Comparison of ENCODE assay signal across 13 cellular contexts in genomic region chr2:200616193-200616592, GRCh38. TPM values are rescaled to one million over a fixed set of nuclear protein-coding genes. Genes with fewer than 3 reads are reported as not detected.
A peak's percentile ranks its signal among the peaks of the same experiment; 100 is the strongest.
DNase-seq lines count a peak whose midpoint lies in the region; ATAC-seq and TF ChIP-seq lines count a peak whose summit lies in the region.
"Had no signal": no experiment of that assay in that cellular context is flagged by ENCODE, and none has a peak within 500 bp of the region (broad histone marks: within the 10 kb centered on the region; RNA-seq: fewer than 3 reads in every experiment).

No MANE protein-coding gene starts in this region.

- H3K23ac ChIP-seq in H9 (ENCODE audit: insufficient read length, low read depth, low read length) = no peak overlapping the region

- no peaks in the 10 kb centered on the region for H4K20me1 ChIP-seq in mammary epithelial cell (ENCODE audit: insufficient read depth, low read length)
- H4K20me1 ChIP-seq in H9 (ENCODE audit: control insufficient read depth, insufficient read depth, insufficient read length) = no peaks in the 10 kb centered on the region

- H2BK120ac ChIP-seq in H9 (ENCODE audit: low read depth, low read length, poor library complexity, severe bottlenecking) = no peak overlapping the region

- no peak overlapping the region for H2BK15ac ChIP-seq in H9 (ENCODE audit: low read depth, low read length)

- H3K79me1 ChIP-seq in H9 (ENCODE audit: insufficient read depth, low read depth, low read length, poor library complexity, severe bottlenecking) = no peaks in the 10 kb centered on the region

- H4K5ac ChIP-seq in H9 (ENCODE audit: insufficient read length, low read depth, low read length) = no peak overlapping the region

- no peak overlapping the region for H3K14ac ChIP-seq in H9 (ENCODE audit: insufficient read depth, low read length)

- H3T11ph ChIP-seq in H9 (ENCODE audit: low read length) = no peak overlapping the region

- no peak overlapping the region for H3K18ac ChIP-seq in H9 (ENCODE audit: insufficient read length, low read depth, low read length)

- H3K4me2 ChIP-seq in mammary epithelial cell (ENCODE audit: insufficient read depth, low read depth, low read length) (peak overlapping the region; percentile 66), H9 (ENCODE audit: insufficient read depth, insufficient read length, low read length) (no peak overlapping the region)

- H3K79me2 ChIP-seq in mammary epithelial cell (ENCODE audit: insufficient read depth, low read length) (peaks cover 13% of the 10 kb centered on the region), H9 (ENCODE audit: insufficient read depth, low read length) (no peaks in the 10 kb centered on the region)

- no peak overlapping the region for H2AK5ac ChIP-seq in H9 (ENCODE audit: insufficient read length, low read length)

- H4K91ac ChIP-seq in H9 (ENCODE audit: insufficient read length, low read depth, low read length) = no peak overlapping the region

- TF ChIP-seq CTCF in mammary epithelial cell (conservative IDR thresholded peaks at IDR 0.05 in 1 of 2, IDR thresholded peaks at IDR 0.05 in 1 of 2; ENCODE audit: extremely low read depth in 1 of 2, insufficient read depth in 1 of 2, low read depth in 1 of 2, low read length in 2 of 2) (no peak), breast epithelium (IDR thresholded peaks at IDR 0.05) (no peak), right lobe of liver (IDR thresholded peaks at IDR 0.05) (peak in 1 of 4 donors; percentile 17), H9 (conservative IDR thresholded peaks at IDR 0.05) (no peak), Calu3 (IDR thresholded peaks at IDR 0.05; ENCODE audit: unreplicated experiment) (no peak)

- peak; percentile 75 to 85 (median 80) for ATAC-seq in right lobe of liver
- ATAC-seq: activated CD8-positive, alpha-beta T cell treated with anti-CD3 and anti-CD28 coated beads, Interleukin-2, amount 10 ng/mL, durations not matched to agents 7 days and 5 days had no signal

- no peak overlapping the region for H2BK20ac ChIP-seq in H9 (ENCODE audit: low read depth, low read length, poor library complexity, severe bottlenecking)

- H3K4me1 ChIP-seq in mammary epithelial cell (ENCODE audit: insufficient read depth, low read length) (peaks cover 26% of the 10 kb centered on the region), breast epithelium (no peaks in the 10 kb centered on the region), right lobe of liver (peaks cover 0 to 92% (median 35%) of the 10 kb centered on the region in 4 donors), H9 (ENCODE audit: insufficient read depth, low read length) (no peaks in the 10 kb centered on the region)

- H2AFZ ChIP-seq in mammary epithelial cell (ENCODE audit: low read depth, low read length) = peak overlapping the region; percentile 38
- H2AFZ ChIP-seq in H9 (ENCODE audit: low read length) = no peak overlapping the region

- H3K23me2 ChIP-seq in H9 (ENCODE audit: insufficient read length, low read depth, low read length, poor library complexity, severe bottlenecking) = no peaks in the 10 kb centered on the region

- no peak overlapping the region for H4K8ac ChIP-seq in H9 (replicated peaks; ENCODE audit: insufficient read length, low read depth, low read length)

- peaks cover 3% of the 10 kb centered on the region for H3K36me3 ChIP-seq in mammary epithelial cell (ENCODE audit: insufficient read depth, low read length)
- no peaks in the 10 kb centered on the region for H3K36me3 ChIP-seq in breast epithelium
- peaks cover 0 to 96% (median 35%) of the 10 kb centered on the region in 4 donors for H3K36me3 ChIP-seq in right lobe of liver

- H3K27me3 ChIP-seq in mammary epithelial cell (ENCODE audit: insufficient read depth, low read length) = no peaks in the 10 kb centered on the region
- no peaks in the 10 kb centered on the region for H3K27me3 ChIP-seq in breast epithelium
- no peaks in the 10 kb centered on the region for H3K27me3 ChIP-seq in right lobe of liver
- H3K27me3 ChIP-seq in H9 (ENCODE audit: insufficient read depth, low read length) = no peaks in the 10 kb centered on the region

- no peak overlapping the region for H2BK5ac ChIP-seq in H9 (ENCODE audit: insufficient read length, low read length)

- H3K4ac ChIP-seq in H9 (ENCODE audit: low read depth, low read length) = no peak overlapping the region

- DNase-seq in mammary epithelial cell (no peak), breast epithelium (ENCODE audit: low spot score in 2 of 2) (no peak), RPMI8226 (peak; percentile 41), right lobe of liver (peak; percentile 75 to 86 (median 84)), H9 (no peak), iPS-NIHi11 (ENCODE audit: low spot score) (no peak), Calu3 (no peak), NCI-H1930 (lab: John Stamatoyannopoulos, UW) (no peak)
- DNase-seq: 8988T; activated CD8-positive, alpha-beta T cell treated with anti-CD3 and anti-CD28 coated beads, Interleukin-2, amount 10 ng/mL, durations not matched to agents 7 days and 5 days; activated naive CD8-positive, alpha-beta T cell treated with anti-CD3 and anti-CD28 coated beads for 36 hours; NCI-H510A had no signal

- no TSS peak for BruUV-seq in mammary epithelial cell (replicated peaks; lab: Mats Ljungman, UMichigan)
- BruUV-seq in Calu3 (replicated peaks; lab: Mats Ljungman, UMichigan) = no TSS peak

- WGBS in mammary epithelial cell (ENCODE audit: low coverage, missing lambda C conversion rate) = 46% methylated on average over 5 of the region's 5 CpGs
- 27% methylated on average over 5 of the region's 5 CpGs for whole genome bisulfite sequencing in right lobe of liver (ENCODE audit: insufficient coverage, low coverage, low lambda C conversion rate, missing lambda C conversion rate)
- WGBS in H9 (ENCODE audit: extremely low coverage, insufficient read length, low lambda C conversion rate) = no CpG with 5 or more reads among the region's 5 CpGs

- no peak overlapping the region for H3K4me3 ChIP-seq in mammary epithelial cell (replicated peaks in 1 of 3; ENCODE audit: insufficient read depth in 1 of 3, low read depth in 2 of 3, low read length in 3 of 3)
- H3K4me3 ChIP-seq in breast epithelium = peak overlapping the region in 1 of 3 donors; percentile 6
- no peak overlapping the region for H3K4me3 ChIP-seq in right lobe of liver

- no peak overlapping the region for H2BK12ac ChIP-seq in H9 (ENCODE audit: insufficient read length, low read depth, low read length)

- intact Hi-C loops in mammary epithelial cell (cut with micrococcal nuclease) (no loop called here), breast epithelium (cut with DNase I; ENCODE audit: low total_unique reads) (no loop called here), right lobe of liver (cut with DNase I) (no loop called here), Calu3 (cut with micrococcal nuclease; ENCODE audit: unreplicated experiment) (no loop called here)

- H3K9me3 ChIP-seq in mammary epithelial cell (replicated peaks; ENCODE audit: insufficient read depth, low read length) (no peaks in the 10 kb centered on the region), breast epithelium (no peaks in the 10 kb centered on the region), right lobe of liver (no peaks in the 10 kb centered on the region), H9 (ENCODE audit: control insufficient read depth, low read depth, low read length) (no peaks in the 10 kb centered on the region)

- dilution Hi-C loops in mammary epithelial cell (cut with HindIII; ENCODE audit: low sequenced_read_pairs) = no loop called here

- CTCF ChIA-PET in mammary epithelial cell (lab: Charles Lee; ENCODE audit: low non-redundant PET) = no interaction called here
- CTCF ChIA-PET in Calu3 (lab: Charles Lee) = no interaction called here

- H3K4me1 Mint-ChIP-seq in H9 (no peaks in the 10 kb centered on the region), Calu3 (ENCODE audit: low read depth, unreplicated experiment) (no peaks in the 10 kb centered on the region)

- H3K9ac ChIP-seq in mammary epithelial cell (ENCODE audit: insufficient read depth, low read length) = no peak overlapping the region
- H3K9ac ChIP-seq in H9 (ENCODE audit: extremely low read depth, insufficient read length, low read length) = no peak overlapping the region

- H3K9me3 Mint-ChIP-seq in H9 = no peaks in the 10 kb centered on the region
- H3K9me3 Mint-ChIP-seq in Calu3 (ENCODE audit: low read depth, unreplicated experiment) = no peaks in the 10 kb centered on the region
- H3K9me3 Mint-ChIP-seq: activated naive CD8-positive, alpha-beta T cell treated with anti-CD3 and anti-CD28 coated beads for 36 hours; mesothelial cell of epicardium had no signal

- no peak overlapping the region for H3K4me3 Mint-ChIP-seq in H9
- H3K4me3 Mint-ChIP-seq in Calu3 (ENCODE audit: low read depth, unreplicated experiment) = no peak overlapping the region
- H3K4me3 Mint-ChIP-seq: activated CD8-positive, alpha-beta T cell treated with anti-CD3 and anti-CD28 coated beads, Interleukin-2, amount 10 ng/mL, durations not matched to agents 7 days and 5 days; activated naive CD8-positive, alpha-beta T cell treated with anti-CD3 and anti-CD28 coated beads for 36 hours; mesothelial cell of epicardium had no signal

- no peaks in the 10 kb centered on the region for H3K36me3 Mint-ChIP-seq in H9 (ENCODE audit: insufficient read depth in 1 of 3, low read depth in 3 of 3)
- no peaks in the 10 kb centered on the region for H3K36me3 Mint-ChIP-seq in Calu3 (ENCODE audit: insufficient read depth, unreplicated experiment)
- H3K36me3 Mint-ChIP-seq: activated naive CD8-positive, alpha-beta T cell treated with anti-CD3 and anti-CD28 coated beads for 36 hours; mesothelial cell of epicardium had no signal

- in situ Hi-C loops in mammary epithelial cell (cut with MboI; ENCODE audit: low sequenced_read_pairs in 2 of 2) = no loop called here

- no peak overlapping the region for H3K27ac Mint-ChIP-seq in H9
- no peak overlapping the region for H3K27ac Mint-ChIP-seq in Calu3 (ENCODE audit: unreplicated experiment)
- H3K27ac Mint-ChIP-seq: activated CD8-positive, alpha-beta T cell treated with anti-CD3 and anti-CD28 coated beads, Interleukin-2, amount 10 ng/mL, durations not matched to agents 7 days and 5 days; activated naive CD8-positive, alpha-beta T cell treated with anti-CD3 and anti-CD28 coated beads for 36 hours had no signal

- no peak overlapping the region for H3K56ac ChIP-seq in H9 (ENCODE audit: insufficient read length, low read depth, low read length)

- H3K27me3 Mint-ChIP-seq in H9 (ENCODE audit: low read depth) (no peaks in the 10 kb centered on the region), Calu3 (ENCODE audit: unreplicated experiment) (no peaks in the 10 kb centered on the region)

- H3K27ac ChIP-seq in mammary epithelial cell (ENCODE audit: insufficient read depth, low read depth, low read length) = peak overlapping the region; percentile 27
- H3K27ac ChIP-seq in breast epithelium = peak overlapping the region in 1 of 2 donors; percentile 28
- peak overlapping the region; percentile 33 to 62 (median 45) for H3K27ac ChIP-seq in right lobe of liver
- no peak overlapping the region for H3K27ac ChIP-seq in H9 (ENCODE audit: insufficient read length, low read depth, low read length)

- no peak for TF ChIP-seq POLR2A in breast epithelium (IDR thresholded peaks at IDR 0.05)
- no peak for TF ChIP-seq POLR2A in right lobe of liver (IDR thresholded peaks at IDR 0.05)

RNA-seq across cellular contexts. Expression of gene AOX1, which starts 30.4 kb away (rescaled TPM):
- total RNA-seq in mammary epithelial cell (10 to 100 TPM; 54.9 to 75.3 TPM), breast epithelium (100 to 1,000 TPM in 2 of 3 donors, 10 to 100 TPM in 1; 100.0 to 611 (median 111) TPM), right lobe of liver (1,000 to 10,000 TPM in 3 of 6 experiments, 100 to 1,000 TPM in 3; 524 to 1,747 (median 931) TPM), H9 (2021) (3.5 and 4.8 TPM in 2 replicates), Calu3 (2022) (0.22 and 0.45 TPM in 2 replicates)
- polyA plus RNA-seq in mammary epithelial cell = 82.2 TPM
- 263 TPM for polyA minus RNA-seq in mammary epithelial cell

Comparison
In these comparisons a context has a peak if more than half of its experiments do, and no peak if none do; other contexts are left out.
1. DNase-seq: peak in RPMI8226 (single experiment) and right lobe of liver (3 of 3); none in mammary epithelial cell (single experiment), breast epithelium (0 of 2), H9 (single experiment), iPS-NIHi11 (single experiment), Calu3 (single experiment) and NCI-H1930 (0 of 2).